ENCODE assay signal across 18 cellular contexts in the genomic region with DNA sequence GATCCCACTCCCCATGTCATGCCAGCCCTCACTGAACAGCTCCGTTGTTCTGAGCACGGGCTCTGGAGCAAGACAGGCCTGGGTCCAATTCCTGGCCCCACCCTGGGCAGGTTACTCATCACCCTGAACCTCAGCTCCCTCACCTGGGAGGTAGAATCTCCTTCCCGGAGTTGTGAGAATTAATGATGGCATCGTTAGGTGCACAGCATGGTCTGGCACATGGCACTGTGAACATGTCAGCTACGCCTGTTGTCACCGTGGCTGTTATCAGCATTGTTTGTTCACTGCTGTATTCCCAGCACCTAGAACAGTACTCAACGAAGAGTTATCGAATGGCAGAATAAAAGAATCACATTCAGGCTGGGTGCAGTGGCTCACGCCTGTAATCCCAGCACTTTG. TPM values are rescaled to one million over a fixed set of nuclear protein-coding genes. Genes with fewer than 3 reads are reported as not detected.
DNase-seq lines count a peak whose midpoint lies in the region; ATAC-seq and TF ChIP-seq lines count a peak whose summit lies in the region.
"Had no signal": no experiment of that assay in that cellular context is flagged by ENCODE, and none has a peak within 500 bp of the region (broad histone marks: within the 10 kb centered on the region; RNA-seq: fewer than 3 reads in every experiment).

No MANE protein-coding gene starts in this region.

- ATAC-seq in esophagus mucosa (peak; percentile 39), mucosa of descending colon (peak; percentile 40), HG03135 (IDR thresholded peaks at IDR 0.05; ENCODE audit: unreplicated experiment) (no peak)

- TF ChIP-seq POLR2A in lower leg skin (IDR thresholded peaks at IDR 0.05) = no peak

- H3K27ac ChIP-seq in SJSA1 (peak overlapping the region; percentile 65; the same call in 1 of the 2 replicates), tibial artery (peak overlapping the region; percentile 71 to 84)
- H3K27ac ChIP-seq: neutrophil had no signal

- 70 to 74% methylated on average over 9 of the region's 9 CpGs for WGBS in lower leg skin, 2 donors

- no peak for TF ChIP-seq CTCF in mucosa of descending colon (IDR thresholded peaks at IDR 0.05)
- no peak for TF ChIP-seq CTCF in tibial artery (IDR thresholded peaks at IDR 0.05)
- TF ChIP-seq CTCF in lower leg skin (IDR thresholded peaks at IDR 0.05) = no peak

- no peaks in the 10 kb centered on the region for H3K27me3 ChIP-seq in SJSA1 (replicated peaks)
- H3K27me3 ChIP-seq in tibial artery = no peaks in the 10 kb centered on the region
- H3K27me3 ChIP-seq: neutrophil had no signal

- intact Hi-C loops in mucosa of descending colon (cut with DNase I, micrococcal nuclease) = no loop called here
- intact Hi-C loops in tibial artery (cut with DNase I; ENCODE audit: low total_unique reads) = no loop called here
- intact Hi-C loops in lower leg skin (cut with DNase I; ENCODE audit: low total_unique reads) = loop anchor here (10.0 kb wide), 1 partner anchor 1510 kb away; no protein-coding TSS in a partner anchor

- H3K4me3 ChIP-seq in SJSA1 (no peak overlapping the region), mucosa of descending colon (no peak overlapping the region), tibial artery (no peak overlapping the region), lower leg skin (ENCODE audit: low read depth, poor library complexity, severe bottlenecking) (no peak overlapping the region)

- no peak for DNase-seq in SJSA1 (ENCODE audit: low read depth in 1 of 2, low spot score in 2 of 2)
- no peak for DNase-seq in mucosa of descending colon
- DNase-seq in tibial artery = no peak
- DNase-seq in lower leg skin (ENCODE audit: low spot score in 2 of 2) = no peak
- DNase-seq in activated CD8-positive, alpha-beta memory T cell treated with anti-CD3 and anti-CD28 coated beads for 24 hours = no peak
- DNase-seq: activated CD4-positive, alpha-beta T cell treated with anti-CD3 and anti-CD28 coated beads for 1 hour; activated naive CD4-positive, alpha-beta T cell treated with anti-CD3 and anti-CD28 coated beads for 36 hours; activated T-cell treated with anti-CD3 and anti-CD28 coated beads, Interleukin-2, amount 50 U/mL, for 48 hours; amygdala; H9; immature natural killer cell; KBM-7; NCI-H226; NCI-H82; SHP77 had no signal

- H3K4me1 ChIP-seq in SJSA1 (replicated peaks) (peaks cover 20% of the 10 kb centered on the region), mucosa of descending colon (ENCODE audit: low read depth) (peaks cover 6% of the 10 kb centered on the region), tibial artery (peaks cover 0 to 20% (median 13%) of the 10 kb centered on the region in 4 donors)

- H3K9me3 ChIP-seq in SJSA1 (replicated peaks) (no peaks in the 10 kb centered on the region), mucosa of descending colon (no peaks in the 10 kb centered on the region), tibial artery (no peaks in the 10 kb centered on the region)
- H3K9me3 ChIP-seq: neutrophil had no signal

- H3K36me3 ChIP-seq in SJSA1 (peaks cover 26% of the 10 kb centered on the region), mucosa of descending colon (ENCODE audit: low read depth) (no peaks in the 10 kb centered on the region), tibial artery (peaks cover 23 to 81% (median 65%) of the 10 kb centered on the region in 3 donors)

RNA-seq across cellular contexts. Expression of a gene that starts 43.0 kb away (rescaled TPM):
- total RNA-seq in SJSA1 (2014; rRNA removed; shearing (Covaris generic)) = 5.3 and 6.9 TPM in 2 replicates
- total RNA-seq in esophagus mucosa (13.5 TPM), mucosa of descending colon (10 to 100 TPM; 16.8 to 29.0 (median 17.9) TPM), lower leg skin (10 to 100 TPM; 37.9 to 47.9 (median 41.9) TPM)

RNA-seq across cellular contexts. Expression of a gene that starts 43.1 kb away (rescaled TPM):
- 1,639 and 1,700 TPM in 2 replicates for total RNA-seq in SJSA1 (2014; rRNA removed; shearing (Covaris generic))
- total RNA-seq in esophagus mucosa (1,546 TPM), mucosa of descending colon (100 to 1,000 TPM; 726 to 998 (median 926) TPM), lower leg skin (1,000 to 10,000 TPM; 2,461 to 2,856 (median 2,671) TPM)
